Comparison of ENCODE assay signal across 14 cellular contexts in genomic region chr6:27143474-27144026, GRCh38.
DNase-seq lines count a peak whose midpoint lies in the region; ATAC-seq and TF ChIP-seq lines count a peak whose summit lies in the region.
"Had no signal": no experiment of that assay in that cellular context is flagged by ENCODE, and none has a peak within 500 bp of the region (broad histone marks: within the 10 kb centered on the region; RNA-seq: fewer than 3 reads in every experiment).

No MANE protein-coding gene starts in this region.

- BruUV-seq in OCI-LY7 (replicated peaks; lab: Mats Ljungman, UMichigan), result no TSS peak

- H3K9ac ChIP-seq in DND-41 (ENCODE audit: low read depth, low read length), result peak overlapping the region; percentile 94

- H3K36me3 ChIP-seq in ACC112 (ENCODE audit: insufficient read depth, low read length) (no peaks in the 10 kb centered on the region), DND-41 (ENCODE audit: insufficient read depth, low read length) (peaks cover 5% of the 10 kb centered on the region; the same call in 1 of the 2 replicates), OCI-LY7 (ENCODE audit: insufficient read depth, low read length) (0 out of 2 replicates have a peak, but pooled peaks cover 6% of the 10 kb centered on the region), esophagus squamous epithelium (peaks cover 0 to 4% (median 0%) of the 10 kb centered on the region in 3 donors)
- no peaks in the 10 kb centered on the region for H3K36me3 ChIP-seq in effector memory CD4-positive, alpha-beta T cell (ENCODE audit: control insufficient read depth, insufficient read depth, low read length)
- H3K36me3 ChIP-seq: HAP-1 had no signal

- intact Hi-C loops in OCI-LY7 (cut with micrococcal nuclease; ENCODE audit: unreplicated experiment) (loop anchor here (10.0 kb wide), 1 partner anchor 1759 kb away; no protein-coding TSS in a partner anchor), esophagus squamous epithelium (cut with DNase I) (no loop called here)

- peaks cover 12% of the 10 kb centered on the region for H3K4me1 Mint-ChIP-seq in glutamatergic neuron (ENCODE audit: low read depth, unreplicated experiment)

- no peaks in the 10 kb centered on the region for H3K9me3 ChIP-seq in DND-41 (ENCODE audit: insufficient read depth, low read length, severe bottlenecking)
- H3K9me3 ChIP-seq in OCI-LY7 (ENCODE audit: low read length), result no peaks in the 10 kb centered on the region
- H3K9me3 ChIP-seq in effector memory CD4-positive, alpha-beta T cell (ENCODE audit: control insufficient read depth, low read length), result no peaks in the 10 kb centered on the region
- no peaks in the 10 kb centered on the region for H3K9me3 ChIP-seq in esophagus squamous epithelium
- H3K9me3 ChIP-seq: Caco-2, HAP-1 had no signal

- peak overlapping the region; percentile 43 for H3K4me3 ChIP-seq in ACC112 (ENCODE audit: low read depth, low read length)
- peak overlapping the region in 1 of 2 experiments; percentile 64; a peak in 2 of 4 replicates for H3K4me3 ChIP-seq in DND-41 (ENCODE audit: low read depth in 1 of 2, low read length in 2 of 2)
- H3K4me3 ChIP-seq in OCI-LY7 (ENCODE audit: low read depth, low read length, poor library complexity, severe bottlenecking), result peak overlapping the region; percentile 32
- H3K4me3 ChIP-seq in effector memory CD4-positive, alpha-beta T cell (ENCODE audit: insufficient read depth, low read depth, low read length, poor library complexity, severe bottlenecking), result no peak overlapping the region
- no peak overlapping the region for H3K4me3 ChIP-seq in esophagus squamous epithelium
- H3K4me3 ChIP-seq: HAP-1 had no signal

- H3K4me1 ChIP-seq in ACC112 (ENCODE audit: control insufficient read depth, insufficient read depth, low read length, unreplicated experiment) (peaks cover 17% of the 10 kb centered on the region), DND-41 (ENCODE audit: insufficient read depth, low read length) (peaks cover 59% of the 10 kb centered on the region), OCI-LY7 (ENCODE audit: insufficient read depth, low read length, poor library complexity, severe bottlenecking) (peaks cover 61% of the 10 kb centered on the region), esophagus squamous epithelium (peaks cover 0 to 67% (median 25%) of the 10 kb centered on the region in 3 donors)
- H3K4me1 ChIP-seq in effector memory CD4-positive, alpha-beta T cell (ENCODE audit: control insufficient read depth, insufficient read depth, low read length, poor library complexity, severe bottlenecking), result peaks cover 10% of the 10 kb centered on the region

- TF ChIP-seq CTCF in DND-41 (IDR thresholded peaks at IDR 0.05; ENCODE audit: borderline replicate concordance, extremely low read depth, low read length, poor library complexity, severe bottlenecking) (no peak), OCI-LY7 (conservative IDR thresholded peaks at IDR 0.05; ENCODE audit: low read length) (no peak), glutamatergic neuron (IDR thresholded peaks at IDR 0.05; ENCODE audit: partially characterized antibody, unreplicated experiment) (no peak), esophagus squamous epithelium (IDR thresholded peaks at IDR 0.05) (no peak)

- CTCF ChIA-PET in OCI-LY7 (lab: Charles Lee; ENCODE audit: unreplicated experiment), result interaction anchor here (1.1 kb wide), 1 partner anchor 12 kb away, joined by 3 read pairs; no protein-coding TSS in a partner anchor

- H3K27me3 ChIP-seq in ACC112 (ENCODE audit: insufficient read depth, low read length) (no peaks in the 10 kb centered on the region), DND-41 (ENCODE audit: insufficient read depth, low read length, poor library complexity) (no peaks in the 10 kb centered on the region), esophagus squamous epithelium (no peaks in the 10 kb centered on the region)
- H3K27me3 ChIP-seq in effector memory CD4-positive, alpha-beta T cell (replicated peaks; ENCODE audit: control insufficient read depth, insufficient read depth, low read length, poor library complexity, severe bottlenecking), result no peaks in the 10 kb centered on the region

- H3K79me2 ChIP-seq in ACC112 (ENCODE audit: control insufficient read depth, insufficient read depth, low read length, unreplicated experiment) (peaks cover 54% of the 10 kb centered on the region), DND-41 (ENCODE audit: insufficient read depth, low read length) (peaks cover 78% of the 10 kb centered on the region), OCI-LY7 (ENCODE audit: insufficient read depth, low read depth, low read length) (peaks cover 34% of the 10 kb centered on the region; the same call in 1 of the 2 replicates)

- TF ChIP-seq POLR2A in esophagus squamous epithelium (IDR thresholded peaks at IDR 0.05), result no peak

- no peak overlapping the region for H3K27ac Mint-ChIP-seq in glutamatergic neuron (ENCODE audit: unreplicated experiment)

- no peak overlapping the region for H2AFZ ChIP-seq in ACC112 (ENCODE audit: low read length, unreplicated experiment)
- H2AFZ ChIP-seq in DND-41 (ENCODE audit: low read depth, low read length), result no peak overlapping the region
- no peak overlapping the region for H2AFZ ChIP-seq in OCI-LY7 (ENCODE audit: low read length)

- 59 to 65% methylated on average over 2 of the region's 2 CpGs for WGBS in esophagus squamous epithelium, 2 donors

- peaks cover 4% of the 10 kb centered on the region for H3K27me3 Mint-ChIP-seq in glutamatergic neuron (ENCODE audit: unreplicated experiment)

- DNase-seq in DND-41, result no peak
- DNase-seq in OCI-LY7 (ENCODE audit: low spot score), result no peak
- DNase-seq in glutamatergic neuron, result no peak
- no peak for DNase-seq in NCI-H187 (lab: John Stamatoyannopoulos, UW)
- no peak for DNase-seq in COLO829 (ENCODE audit: low spot score)
- no peak for DNase-seq in effector memory CD4-positive, alpha-beta T cell
- DNase-seq in esophagus squamous epithelium (lab: John Stamatoyannopoulos, UW), result no peak
- DNase-seq: anterior cingulate cortex, Caco-2, foreskin melanocyte, NCI-H524, occipital lobe had no signal

- no peaks in the 10 kb centered on the region for H3K9me2 ChIP-seq in OCI-LY7 (ENCODE audit: insufficient read depth, low read length)

- no peak overlapping the region for H3K27ac ChIP-seq in ACC112 (ENCODE audit: low read depth, low read length)
- peak overlapping the region; percentile 99 for H3K27ac ChIP-seq in DND-41 (ENCODE audit: low read length)
- H3K27ac ChIP-seq in OCI-LY7 (ENCODE audit: low read depth, low read length, poor library complexity, severe bottlenecking), result peak overlapping the region; percentile 99
- no peak overlapping the region for H3K27ac ChIP-seq in effector memory CD4-positive, alpha-beta T cell (ENCODE audit: insufficient read depth, low read length, poor library complexity, severe bottlenecking)
- no peak overlapping the region for H3K27ac ChIP-seq in esophagus squamous epithelium

- no peaks in the 10 kb centered on the region for H4K20me1 ChIP-seq in DND-41 (ENCODE audit: insufficient read depth, low read length)
- H4K20me1 ChIP-seq in OCI-LY7 (ENCODE audit: insufficient read depth, low read length), result no peaks in the 10 kb centered on the region

- POLR2A ChIA-PET in OCI-LY7 (lab: Charles Lee), result interaction anchor here (0.7 to 10.1 kb wide), 19 partner anchors 12 to 1693 kb away, joined by 3 to 235 read pairs (median 5); a partner anchor contains a TSS

- no peaks in the 10 kb centered on the region for H3K36me3 Mint-ChIP-seq in glutamatergic neuron (ENCODE audit: unreplicated experiment)

- H3K9me3 Mint-ChIP-seq in glutamatergic neuron (ENCODE audit: unreplicated experiment), result peaks cover 5% of the 10 kb centered on the region

- H3K4me2 ChIP-seq in DND-41 (ENCODE audit: insufficient read depth, low read length) (peak overlapping the region; percentile 64), OCI-LY7 (ENCODE audit: low read length) (peak overlapping the region; percentile 75)

- peak overlapping the region; percentile 11 for H3K4me3 Mint-ChIP-seq in glutamatergic neuron (ENCODE audit: unreplicated experiment)

- ATAC-seq in DND-41 (ENCODE audit: insufficient read depth, low read depth), result no peak

Comparison
In these comparisons a context has a peak if more than half of its experiments do, and no peak if none do; other contexts are left out.
1. H3K27ac ChIP-seq: peak in DND-41 (single experiment) and OCI-LY7 (single experiment); none in ACC112 (single experiment), effector memory CD4-positive, alpha-beta T cell (single experiment) and esophagus squamous epithelium (0 of 4).
2. H3K4me3 ChIP-seq: peak in ACC112 (single experiment) and OCI-LY7 (single experiment); none in effector memory CD4-positive, alpha-beta T cell (single experiment) and esophagus squamous epithelium (0 of 4).